In the genomic region with DNA sequence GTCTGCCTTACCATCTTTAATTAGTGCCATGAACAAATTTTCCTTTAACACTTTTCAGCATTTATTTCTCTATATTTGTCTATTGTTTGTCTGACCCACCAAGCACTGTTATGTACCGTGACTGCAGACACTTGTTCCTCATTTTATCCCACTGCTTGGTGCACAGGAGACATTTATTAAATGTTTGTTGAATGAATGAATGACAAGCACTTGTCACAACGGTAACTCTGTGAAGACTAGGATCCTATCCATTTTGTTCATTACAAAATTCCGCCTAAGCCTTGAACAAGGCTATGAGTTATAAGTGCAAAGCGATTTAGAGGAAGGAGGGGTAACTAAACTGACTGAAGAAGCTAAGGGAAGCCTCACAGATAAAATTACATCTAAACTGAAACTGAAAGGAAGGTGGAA, we compare ENCODE assay signal across 9 cellular contexts. TPM values are rescaled to one million over a fixed set of nuclear protein-coding genes. Genes with fewer than 3 reads are reported as not detected.
DNase-seq lines count a peak whose midpoint lies in the region; ATAC-seq and TF ChIP-seq lines count a peak whose summit lies in the region.
"Had no signal": no experiment of that assay in that cellular context is flagged by ENCODE, and none has a peak within 500 bp of the region (broad histone marks: within the 10 kb centered on the region; RNA-seq: fewer than 3 reads in every experiment).

No MANE protein-coding gene starts in this region.

- H3K4me1 ChIP-seq in SJSA1 (replicated peaks) (peaks cover 20% of the 10 kb centered on the region), fibroblast of lung (ENCODE audit: control insufficient read depth, extremely low read depth, insufficient read depth, low read length) (peaks cover 2% of the 10 kb centered on the region)

- H3K4me3 ChIP-seq in GM06990 (replicated peaks; ENCODE audit: low read depth, low read length) (peak overlapping the region; percentile 56), SJSA1 (peak overlapping the region; percentile 90), fibroblast of lung (replicated peaks in 1 of 4; ENCODE audit: control extremely low read depth in 1 of 4, insufficient read depth in 1 of 4, low read depth in 3 of 4, low read length in 4 of 4) (peak overlapping the region; percentile 41 to 97 (median 78)), retinal pigment epithelial cell (ENCODE audit: low read length) (peak overlapping the region; percentile 77)

- H3K4me2 ChIP-seq in fibroblast of lung (ENCODE audit: extremely low read depth, insufficient read depth, low read length) = peak overlapping the region; percentile 93

- peaks cover 24% of the 10 kb centered on the region for H3K79me2 ChIP-seq in fibroblast of lung (ENCODE audit: control insufficient read depth, insufficient read depth, low read length)

- H4K20me1 ChIP-seq in fibroblast of lung (ENCODE audit: control insufficient read depth, extremely low read depth, insufficient read depth, low read length) = no peaks in the 10 kb centered on the region

- H3K36me3 ChIP-seq in GM06990 (ENCODE audit: control insufficient read depth, insufficient read depth, low read length) (peaks cover 9% of the 10 kb centered on the region), SJSA1 (peaks cover 27% of the 10 kb centered on the region), fibroblast of lung (ENCODE audit: control insufficient read depth, insufficient read depth, low read length) (peaks cover 4% of the 10 kb centered on the region)

- H2AFZ ChIP-seq in fibroblast of lung (ENCODE audit: low read length) = peak overlapping the region; percentile 93

- H3K27ac ChIP-seq in SJSA1 = peak overlapping the region; percentile 53
- peak overlapping the region; percentile 46 for H3K27ac ChIP-seq in fibroblast of lung (ENCODE audit: insufficient read depth, low read length)

- no peak for DNase-seq in GM06990 (ENCODE audit: extremely low read depth, insufficient read length)
- DNase-seq in SJSA1 (ENCODE audit: low read depth in 1 of 2, low spot score in 2 of 2) = peak in 1 of 2 experiments; percentile 12
- DNase-seq in fibroblast of lung (ENCODE audit: low read depth in 2 of 2) = no peak
- no peak for DNase-seq in retinal pigment epithelial cell (ENCODE audit: low read depth)
- no peak for DNase-seq in NCI-H2081 treated with DMSO at 0.1 percent for 48 hours (lab: John Stamatoyannopoulos, UW)
- no peak for DNase-seq in stimulated activated naive CD4-positive, alpha-beta T cell (lab: John Stamatoyannopoulos, UW)
- DNase-seq in T1000 (lab: John Stamatoyannopoulos, UW) = no peak

- no peaks in the 10 kb centered on the region for H3K9me3 ChIP-seq in SJSA1 (replicated peaks)
- H3K9me3 ChIP-seq in fibroblast of lung (ENCODE audit: control insufficient read depth, insufficient read depth, low read depth, low read length) = no peaks in the 10 kb centered on the region

- H3K9ac ChIP-seq in fibroblast of lung (ENCODE audit: insufficient read depth, low read length) = no peak overlapping the region

- TF ChIP-seq CTCF in GM06990 (IDR thresholded peaks at IDR 0.05; ENCODE audit: insufficient read depth, low read length, poor library complexity, severe bottlenecking) (no peak), fibroblast of lung (conservative IDR thresholded peaks at IDR 0.05 in 1 of 2, IDR thresholded peaks at IDR 0.05 in 1 of 2; ENCODE audit: low read depth in 1 of 2, low read length in 2 of 2) (no peak), retinal pigment epithelial cell (conservative IDR thresholded peaks at IDR 0.05; ENCODE audit: low read depth, low read length) (no peak)

- H3K27me3 ChIP-seq in GM06990 (replicated peaks; ENCODE audit: control insufficient read depth, insufficient read depth, low read length) (no peaks in the 10 kb centered on the region), SJSA1 (replicated peaks) (no peaks in the 10 kb centered on the region), fibroblast of lung (ENCODE audit: control insufficient read depth, insufficient read depth, low read length) (no peaks in the 10 kb centered on the region)

- no peak for ATAC-seq in HG02588 (IDR thresholded peaks at IDR 0.05; ENCODE audit: unreplicated experiment)

RNA-seq across cellular contexts. Expression of a gene that starts 0.4 kb away (rescaled TPM):
- 27.5 and 31.6 TPM in 2 replicates for total RNA-seq in SJSA1 (2014; rRNA removed; shearing (Covaris generic))
- total RNA-seq in fibroblast of lung = 41.9 and 43.8 TPM in 2 replicates
- 17.2 and 27.0 TPM in 2 replicates for polyA plus RNA-seq in fibroblast of lung
- 12.2 and 18.5 TPM in 2 replicates for polyA plus RNA-seq in fibroblast of lung (2012)
- 24.0 and 28.1 TPM in 2 replicates for polyA minus RNA-seq in fibroblast of lung (ENCODE audit: low replicate concordance)

RNA-seq across cellular contexts. Expression of a gene that starts 36.4 kb away (rescaled TPM):
- total RNA-seq in SJSA1 (2014; rRNA removed; shearing (Covaris generic)) = not detected in 2 replicates
- total RNA-seq in fibroblast of lung = not detected in 2 replicates
- polyA plus RNA-seq in fibroblast of lung = not detected in 2 replicates
- polyA plus RNA-seq in fibroblast of lung (2012) = not detected in 2 replicates
- polyA minus RNA-seq in fibroblast of lung (ENCODE audit: low replicate concordance) = not detected in 2 replicates
- total RNA-seq: T-helper 1 cell treated with Interleukin-12 subunit alpha and Interleukin-12 subunit beta and Interleukin-4 antibody, amounts not matched to agents 30 ng/mL and 1 ng/mL, for 36 hours had no signal

RNA-seq across cellular contexts. Expression of a gene that starts 49.5 kb away (rescaled TPM):
- 28.9 and 44.9 TPM in 2 replicates for total RNA-seq in SJSA1 (2014; rRNA removed; shearing (Covaris generic))
- 60.1 and 70.5 TPM in 2 replicates for total RNA-seq in fibroblast of lung
- 73.4 and 83.3 TPM in 2 replicates for polyA plus RNA-seq in fibroblast of lung
- polyA plus RNA-seq in fibroblast of lung (2012) = 59.5 and 77.1 TPM in 2 replicates
- polyA minus RNA-seq in fibroblast of lung (ENCODE audit: low replicate concordance) = 116 and 133 TPM in 2 replicates
